8 cellular contexts compared by ENCODE assay signal in the genomic region with DNA sequence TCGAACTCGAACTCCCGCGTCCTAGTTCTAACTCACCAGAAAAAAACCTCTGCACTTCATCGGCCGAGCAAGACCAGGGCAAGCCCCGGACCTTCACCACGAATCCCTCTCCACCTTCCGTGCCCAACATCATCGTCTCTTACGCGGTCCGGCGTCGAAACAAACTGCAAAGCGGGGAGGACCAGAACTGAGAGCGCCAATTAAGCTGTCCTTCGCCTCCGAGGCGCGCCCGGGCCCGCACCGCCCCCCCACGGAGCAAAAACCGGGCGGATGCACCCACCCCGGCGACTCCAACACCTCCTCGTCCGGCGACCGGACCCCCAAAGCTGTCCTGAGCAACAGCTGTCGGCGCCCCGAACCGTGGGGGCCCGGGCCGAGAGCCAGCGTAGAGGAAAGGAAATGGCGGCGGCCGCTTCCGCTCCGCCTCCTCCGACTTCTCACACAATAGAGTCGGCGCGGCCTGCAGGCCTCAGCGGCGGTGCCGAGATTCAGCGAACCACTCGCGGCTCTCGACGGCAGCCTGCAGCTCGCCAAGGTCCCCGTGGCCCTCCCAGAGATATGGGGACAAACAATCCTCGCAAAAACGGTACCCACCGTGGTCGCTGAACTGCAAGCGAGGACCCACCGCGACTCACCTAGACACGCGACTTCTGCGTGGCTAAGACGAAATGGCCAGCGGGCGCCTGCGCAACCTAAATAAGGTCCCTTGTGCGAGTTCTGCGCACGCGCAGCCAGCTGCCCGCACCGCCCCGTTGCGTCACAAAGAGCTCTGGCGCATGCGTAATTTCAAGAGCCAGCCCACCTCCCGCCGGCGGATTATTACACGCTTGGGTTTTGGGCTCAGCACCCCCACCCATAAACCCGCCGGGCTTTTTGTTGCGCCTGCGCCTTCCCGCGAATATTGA. TPM values are rescaled to one million over a fixed set of nuclear protein-coding genes. Genes with fewer than 3 reads are reported as not detected.
DNase-seq lines count a peak whose midpoint lies in the region; ATAC-seq and TF ChIP-seq lines count a peak whose summit lies in the region.

A gene with protein sequence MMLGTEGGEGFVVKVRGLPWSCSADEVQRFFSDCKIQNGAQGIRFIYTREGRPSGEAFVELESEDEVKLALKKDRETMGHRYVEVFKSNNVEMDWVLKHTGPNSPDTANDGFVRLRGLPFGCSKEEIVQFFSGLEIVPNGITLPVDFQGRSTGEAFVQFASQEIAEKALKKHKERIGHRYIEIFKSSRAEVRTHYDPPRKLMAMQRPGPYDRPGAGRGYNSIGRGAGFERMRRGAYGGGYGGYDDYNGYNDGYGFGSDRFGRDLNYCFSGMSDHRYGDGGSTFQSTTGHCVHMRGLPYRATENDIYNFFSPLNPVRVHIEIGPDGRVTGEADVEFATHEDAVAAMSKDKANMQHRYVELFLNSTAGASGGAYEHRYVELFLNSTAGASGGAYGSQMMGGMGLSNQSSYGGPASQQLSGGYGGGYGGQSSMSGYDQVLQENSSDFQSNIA (minus strand): TSS at position 671 of the 905 bp plus-strand sequence. CDS start 538 bp downstream, at position 133.

- no peak; the same call in 1 of the 2 replicates for TF ChIP-seq EP300 in Ishikawa (IDR thresholded peaks at IDR 0.05; ENCODE audit: borderline replicate concordance)

- H3K9me2 ChIP-seq in PC-3 (replicated peaks; ENCODE audit: low read length) = no peaks in the 10 kb centered on the region

- no peak for TF ChIP-seq RAD21 in Ishikawa (IDR thresholded peaks at IDR 0.05; ENCODE audit: low read depth)

- H3K4me3 ChIP-seq in PC-3 (ENCODE audit: low read length) = peak within 1 kb of the TSS; percentile 98
- H3K4me3 ChIP-seq in epithelial cell of proximal tubule (ENCODE audit: low read depth, low read length) = peak within 1 kb of the TSS; percentile 97
- peak within 1 kb of the TSS; percentile 86 to 96 for H3K4me3 ChIP-seq in mucosa of rectum (ENCODE audit: low read length in 2 of 2)

- DNase-seq in DMS114 treated with DMSO at 0.1 percent for 48 hours (lab: John Stamatoyannopoulos, UW; ENCODE audit: unreplicated experiment) = peak; percentile 98
- DNase-seq in PC-3 = peak; percentile 95
- peak; percentile 98 for DNase-seq in activated T-cell treated with anti-CD3 and anti-CD28 coated beads for 48 hours (ENCODE audit: low read depth)
- peak; percentile 87 for DNase-seq in epithelial cell of proximal tubule (ENCODE audit: low read depth)
- DNase-seq in stimulated activated CD8-positive, alpha-beta memory T cell treated with anti-CD3 and anti-CD28 coated beads, Interleukin-4, amount 100 ng/mL, for 48 hours = peak; percentile 99

- peaks cover 52% of the 10 kb centered on the region for H3K79me2 ChIP-seq in PC-3 (ENCODE audit: low read length)

- H2AFZ ChIP-seq in PC-3 (ENCODE audit: low read length) = peak within 1 kb of the TSS; percentile 71

- no peaks in the 10 kb centered on the region for H3K27me3 ChIP-seq in PC-3 (ENCODE audit: low read length)
- no peaks in the 10 kb centered on the region for H3K27me3 ChIP-seq in mucosa of rectum (ENCODE audit: control insufficient read depth in 2 of 2, insufficient read depth in 2 of 2, low read length in 2 of 2)

- CTCF ChIA-PET in PC-3 (lab: Charles Lee) = interaction anchor here (0.5 kb wide), 1 partner anchor 57 kb away, joined by 8 read pairs; no protein-coding TSS in a partner anchor

- H4K20me1 ChIP-seq in PC-3 (ENCODE audit: low read length) = peaks cover 43% of the 10 kb centered on the region

- no peak for TF ChIP-seq CTCF in PC-3 (conservative IDR thresholded peaks at IDR 0.05; ENCODE audit: low read depth, low read length)
- no peak for TF ChIP-seq CTCF in epithelial cell of proximal tubule (conservative IDR thresholded peaks at IDR 0.05; ENCODE audit: low read depth, low read length)

- H3K36me3 ChIP-seq in PC-3 (ENCODE audit: low read depth, low read length) (peaks cover 43% of the 10 kb centered on the region), mucosa of rectum (ENCODE audit: control insufficient read depth in 2 of 2, insufficient read depth in 2 of 2, low read length in 2 of 2) (peaks cover 32 to 34% of the 10 kb centered on the region in 2 donors)

- POLR2A ChIA-PET in PC-3 (lab: Charles Lee; ENCODE audit: unreplicated experiment) = interaction anchor here (0.5 to 1.2 kb wide), 10 partner anchors 11 to 1416 kb away, joined by 3 to 10 read pairs (median 4); no protein-coding TSS in a partner anchor

- H3K9ac ChIP-seq in PC-3 (ENCODE audit: low read length) = peak within 1 kb of the TSS; percentile 99
- H3K9ac ChIP-seq in mucosa of rectum (ENCODE audit: low read depth in 1 of 2, low read length in 2 of 2) = peak within 1 kb of the TSS; percentile 95 to 100

- H3F3A ChIP-seq in PC-3 (ENCODE audit: low read length, unreplicated experiment) = peaks cover 7% of the 10 kb centered on the region

- H3K9me3 ChIP-seq in PC-3 (ENCODE audit: low read length) (no peaks in the 10 kb centered on the region), mucosa of rectum (ENCODE audit: control insufficient read depth in 2 of 2, low read length in 2 of 2) (no peaks in the 10 kb centered on the region)

- peaks cover 30% of the 10 kb centered on the region for H3K4me1 ChIP-seq in PC-3 (ENCODE audit: insufficient read depth, low read length)
- peaks cover 35 to 36% of the 10 kb centered on the region in 2 donors for H3K4me1 ChIP-seq in mucosa of rectum (ENCODE audit: control insufficient read depth in 2 of 2, insufficient read depth in 2 of 2, low read length in 2 of 2)

- intact Hi-C loops in PC-3 (cut with micrococcal nuclease) = no loop called here

- no TSS peak for BruUV-seq in PC-3 (replicated peaks; lab: Mats Ljungman, UMichigan)

- peak within 1 kb of the TSS; percentile 95 for H3K4me2 ChIP-seq in PC-3 (ENCODE audit: low read length)

- ATAC-seq in GM21576 (IDR thresholded peaks at IDR 0.05; ENCODE audit: unreplicated experiment) (peak; percentile 75), PC-3 (peak; percentile 55)

- H3K27ac ChIP-seq in PC-3 (ENCODE audit: low read length) (peak within 1 kb of the TSS; percentile 75), mucosa of rectum (ENCODE audit: low read depth in 2 of 2, low read length in 2 of 2) (peak within 1 kb of the TSS; percentile 95 to 100)

TF ChIP-seq in Ishikawa, 13 proteins besides CTCF, POLR2A, EP300 and RAD21:
- TF ChIP-seq FOXM1 (IDR thresholded peaks at IDR 0.05; ENCODE audit: borderline replicate concordance, low read depth) (no peak), CREB1 (IDR thresholded peaks at IDR 0.05; ENCODE audit: low read depth) (peak; percentile 67), CEBPB (IDR thresholded peaks at IDR 0.05) (peak; percentile 57), TAF1 (IDR thresholded peaks at IDR 0.05; ENCODE audit: low read depth) (peak; percentile 95), YY1 (IDR thresholded peaks at IDR 0.05; ENCODE audit: low read depth) (peak; percentile 84), EGR1 (IDR thresholded peaks at IDR 0.05) (no peak), TEAD4 (IDR thresholded peaks at IDR 0.05) (peak; percentile 22; the same call in 1 of the 2 replicates), TCF12 (IDR thresholded peaks at IDR 0.05; ENCODE audit: low read depth) (peak; percentile 42; the same call in 1 of the 2 replicates), NFIC (IDR thresholded peaks at IDR 0.05) (peak; percentile 55), ZBTB7A (IDR thresholded peaks at IDR 0.05; ENCODE audit: low read depth) (no peak)
- TF ChIP-seq, protein P1, sequence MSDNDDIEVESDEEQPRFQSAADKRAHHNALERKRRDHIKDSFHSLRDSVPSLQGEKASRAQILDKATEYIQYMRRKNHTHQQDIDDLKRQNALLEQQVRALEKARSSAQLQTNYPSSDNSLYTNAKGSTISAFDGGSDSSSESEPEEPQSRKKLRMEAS (IDR thresholded peaks at IDR 0.05) = peak; percentile 70
- TF ChIP-seq, protein P2, sequence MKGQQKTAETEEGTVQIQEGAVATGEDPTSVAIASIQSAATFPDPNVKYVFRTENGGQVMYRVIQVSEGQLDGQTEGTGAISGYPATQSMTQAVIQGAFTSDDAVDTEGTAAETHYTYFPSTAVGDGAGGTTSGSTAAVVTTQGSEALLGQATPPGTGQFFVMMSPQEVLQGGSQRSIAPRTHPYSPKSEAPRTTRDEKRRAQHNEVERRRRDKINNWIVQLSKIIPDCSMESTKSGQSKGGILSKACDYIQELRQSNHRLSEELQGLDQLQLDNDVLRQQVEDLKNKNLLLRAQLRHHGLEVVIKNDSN (IDR thresholded peaks at IDR 0.05) = 0 out of 2 replicates have a peak, but pooled peaks have one; percentile 5
- TF ChIP-seq, protein P3, sequence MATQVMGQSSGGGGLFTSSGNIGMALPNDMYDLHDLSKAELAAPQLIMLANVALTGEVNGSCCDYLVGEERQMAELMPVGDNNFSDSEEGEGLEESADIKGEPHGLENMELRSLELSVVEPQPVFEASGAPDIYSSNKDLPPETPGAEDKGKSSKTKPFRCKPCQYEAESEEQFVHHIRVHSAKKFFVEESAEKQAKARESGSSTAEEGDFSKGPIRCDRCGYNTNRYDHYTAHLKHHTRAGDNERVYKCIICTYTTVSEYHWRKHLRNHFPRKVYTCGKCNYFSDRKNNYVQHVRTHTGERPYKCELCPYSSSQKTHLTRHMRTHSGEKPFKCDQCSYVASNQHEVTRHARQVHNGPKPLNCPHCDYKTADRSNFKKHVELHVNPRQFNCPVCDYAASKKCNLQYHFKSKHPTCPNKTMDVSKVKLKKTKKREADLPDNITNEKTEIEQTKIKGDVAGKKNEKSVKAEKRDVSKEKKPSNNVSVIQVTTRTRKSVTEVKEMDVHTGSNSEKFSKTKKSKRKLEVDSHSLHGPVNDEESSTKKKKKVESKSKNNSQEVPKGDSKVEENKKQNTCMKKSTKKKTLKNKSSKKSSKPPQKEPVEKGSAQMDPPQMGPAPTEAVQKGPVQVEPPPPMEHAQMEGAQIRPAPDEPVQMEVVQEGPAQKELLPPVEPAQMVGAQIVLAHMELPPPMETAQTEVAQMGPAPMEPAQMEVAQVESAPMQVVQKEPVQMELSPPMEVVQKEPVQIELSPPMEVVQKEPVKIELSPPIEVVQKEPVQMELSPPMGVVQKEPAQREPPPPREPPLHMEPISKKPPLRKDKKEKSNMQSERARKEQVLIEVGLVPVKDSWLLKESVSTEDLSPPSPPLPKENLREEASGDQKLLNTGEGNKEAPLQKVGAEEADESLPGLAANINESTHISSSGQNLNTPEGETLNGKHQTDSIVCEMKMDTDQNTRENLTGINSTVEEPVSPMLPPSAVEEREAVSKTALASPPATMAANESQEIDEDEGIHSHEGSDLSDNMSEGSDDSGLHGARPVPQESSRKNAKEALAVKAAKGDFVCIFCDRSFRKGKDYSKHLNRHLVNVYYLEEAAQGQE (IDR thresholded peaks at IDR 0.05; ENCODE audit: low read depth) = no peak

RNA-seq across cellular contexts. Expression of the gene that starts here (rescaled TPM):
- total RNA-seq in PC-3 (2014; rRNA removed) = 533 and 610 TPM in 2 replicates
- total RNA-seq in epithelial cell of proximal tubule = 405 and 511 TPM in 2 replicates

Comparison
In these comparisons a context has a peak if more than half of its experiments do, and no peak if none do; other contexts are left out.
1. Peak in every context shown above with its lines: DNase-seq, ATAC-seq, H3K4me3 ChIP-seq and H3K27ac ChIP-seq.